10 cellular contexts compared by ENCODE assay signal in the genomic region with DNA sequence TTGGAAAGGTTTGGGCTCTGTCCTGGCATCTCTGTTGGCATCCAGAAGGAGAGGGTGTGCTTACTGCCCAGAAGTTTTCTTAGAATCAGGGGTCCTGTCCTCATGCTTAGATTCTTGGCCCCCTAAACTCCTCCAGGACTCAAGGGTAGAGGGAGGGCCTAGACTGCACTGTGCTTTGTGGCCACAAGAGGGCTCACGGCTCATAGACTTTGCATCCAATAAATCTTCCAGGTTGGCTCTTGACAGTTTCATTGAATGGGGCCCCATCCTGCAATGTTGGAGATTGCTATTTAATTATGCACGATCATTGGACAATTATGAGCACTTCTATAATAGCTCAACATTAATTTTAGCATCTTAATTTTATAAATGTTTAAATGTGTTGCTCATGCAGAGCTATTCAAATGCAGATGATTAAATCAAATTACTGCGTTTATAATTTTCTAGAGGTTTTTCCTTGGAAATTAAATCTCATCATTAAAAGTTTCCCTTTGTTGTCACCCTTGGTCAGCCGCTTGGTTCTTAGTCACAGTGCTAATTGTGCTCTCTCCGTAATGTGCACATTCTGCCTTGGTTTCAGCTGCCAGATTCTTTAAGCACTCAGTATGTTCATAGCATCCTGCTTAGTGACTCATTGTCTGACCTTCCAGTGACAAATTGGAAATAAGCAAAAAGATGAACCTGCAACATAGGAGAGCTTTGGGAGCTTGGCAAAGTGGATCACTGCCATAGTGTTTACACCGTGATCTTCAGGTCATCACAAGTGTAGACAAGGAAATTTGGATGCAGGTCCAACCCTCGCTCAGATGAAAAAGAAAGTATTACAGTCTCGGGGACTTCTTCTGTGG. TPM values are rescaled to one million over a fixed set of nuclear protein-coding genes. Genes with fewer than 3 reads are reported as not detected.
DNase-seq lines count a peak whose midpoint lies in the region; ATAC-seq, FAIRE-seq and TF ChIP-seq lines count a peak whose summit lies in the region.
"Had no signal": no experiment of that assay in that cellular context is flagged by ENCODE, and none has a peak within 500 bp of the region (broad histone marks: within the 10 kb centered on the region; RNA-seq: fewer than 3 reads in every experiment).

No MANE protein-coding gene starts in this region.

- no peak overlapping the region for H3K4me3 ChIP-seq in BJ (ENCODE audit: low read depth, low read length)
- H3K4me3 ChIP-seq in SJSA1, result no peak overlapping the region
- H3K4me3 ChIP-seq in endothelial cell of umbilical vein (replicated peaks in 1 of 3; ENCODE audit: insufficient read depth in 1 of 3, low read depth in 1 of 3, low read length in 3 of 3), result no peak overlapping the region
- H3K4me3 ChIP-seq: skin epidermis had no signal

- H3K27ac Mint-ChIP-seq in natural killer cell, result no peak overlapping the region
- H3K27ac Mint-ChIP-seq: T-cell had no signal

- no peak for TF ChIP-seq POLR2A in endothelial cell of umbilical vein (IDR thresholded peaks at IDR 0.05; ENCODE audit: low read depth, low read length)

- no peak overlapping the region; the same call in 1 of the 2 replicates for H3K27ac ChIP-seq in SJSA1
- peak overlapping the region; percentile 86 for H3K27ac ChIP-seq in endothelial cell of umbilical vein (ENCODE audit: insufficient read depth, low read depth, low read length)

- no peak for DNase-seq in BJ (ENCODE audit: low read depth)
- DNase-seq in SJSA1 (ENCODE audit: low read depth in 1 of 2, low spot score in 2 of 2), result peak; percentile 51 to 66
- DNase-seq in endothelial cell of umbilical vein (ENCODE audit: low read depth, low spot score), result peak; percentile 86
- DNase-seq in natural killer cell, result peak; percentile 29
- no peak for DNase-seq in NCI-H187 treated with DMSO at 0.1 percent for 48 hours (lab: John Stamatoyannopoulos, UW)

- H3K4me2 ChIP-seq in endothelial cell of umbilical vein (ENCODE audit: insufficient read depth, low read length), result peak overlapping the region; percentile 68

- peaks cover 7 to 16% of the 10 kb centered on the region in 2 donors for H3K27me3 Mint-ChIP-seq in natural killer cell (ENCODE audit: low read depth in 2 of 2)

- ATAC-seq in HG03520 (IDR thresholded peaks at IDR 0.05; ENCODE audit: unreplicated experiment) (peak; percentile 65), natural killer cell (peak; percentile 50 to 82 (median 54)), HG02852 (IDR thresholded peaks at IDR 0.05; ENCODE audit: unreplicated experiment) (no peak)
- ATAC-seq: T-cell had no signal

- POLR2A ChIA-PET in BJ (lab: Charles Lee) (no interaction called here), endothelial cell of umbilical vein (lab: Charles Lee) (interaction anchor here (2.1 kb wide), 1 partner anchor 311 kb away, joined by 4 read pairs; no protein-coding TSS in a partner anchor)

- no peaks in the 10 kb centered on the region for H3K27me3 ChIP-seq in BJ (ENCODE audit: control insufficient read depth, insufficient read depth, low read length)
- H3K27me3 ChIP-seq in SJSA1 (replicated peaks), result no peaks in the 10 kb centered on the region
- H3K27me3 ChIP-seq in endothelial cell of umbilical vein (ENCODE audit: control insufficient read depth in 2 of 2, insufficient read depth in 2 of 2, low read length in 2 of 2), result no peaks in the 10 kb centered on the region

- H3K36me3 Mint-ChIP-seq in natural killer cell, result no peaks in the 10 kb centered on the region
- H3K36me3 Mint-ChIP-seq: T-cell had no signal

- no peaks in the 10 kb centered on the region for H3K36me3 ChIP-seq in BJ (ENCODE audit: control insufficient read depth, insufficient read depth, low read length)
- H3K36me3 ChIP-seq in SJSA1, result no peaks in the 10 kb centered on the region
- no peaks in the 10 kb centered on the region for H3K36me3 ChIP-seq in endothelial cell of umbilical vein (ENCODE audit: control insufficient read depth in 2 of 2, extremely low read depth in 1 of 2, insufficient read depth in 2 of 2, low read length in 2 of 2)

- no peaks in the 10 kb centered on the region for H3K9me3 ChIP-seq in SJSA1 (replicated peaks)
- H3K9me3 ChIP-seq in endothelial cell of umbilical vein (replicated peaks; ENCODE audit: control insufficient read depth, insufficient read depth, low read length), result no peaks in the 10 kb centered on the region

- no peaks in the 10 kb centered on the region for H3K4me1 Mint-ChIP-seq in natural killer cell
- H3K4me1 Mint-ChIP-seq: T-cell had no signal

- H3K4me3 Mint-ChIP-seq in natural killer cell, result no peak overlapping the region
- H3K4me3 Mint-ChIP-seq: T-cell had no signal

- H3K9me1 ChIP-seq in endothelial cell of umbilical vein (replicated peaks; ENCODE audit: control insufficient read depth, extremely low read depth, insufficient read depth, low read length), result no peaks in the 10 kb centered on the region

- peaks cover 26% of the 10 kb centered on the region for H3K4me1 ChIP-seq in SJSA1 (replicated peaks)
- H3K4me1 ChIP-seq in endothelial cell of umbilical vein (ENCODE audit: control insufficient read depth, extremely low read depth, insufficient read depth, low read length), result peaks cover 49% of the 10 kb centered on the region

- TF ChIP-seq CTCF in BJ (IDR thresholded peaks at IDR 0.05; ENCODE audit: insufficient read depth, low read depth, low read length) (peak; percentile 87), GM12873 (IDR thresholded peaks at IDR 0.05; ENCODE audit: insufficient read depth, low read depth, low read length, missing control alignments) (peak; percentile 91), endothelial cell of umbilical vein (IDR thresholded peaks at IDR 0.05; ENCODE audit: extremely low read depth in 1 of 2, insufficient read depth in 1 of 2, low read depth in 1 of 2, low read length in 2 of 2) (peak; percentile 91 to 97), natural killer cell (IDR thresholded peaks at IDR 0.05) (peak; percentile 86)

- peak overlapping the region; percentile 70 for H2AFZ ChIP-seq in endothelial cell of umbilical vein (ENCODE audit: low read depth, low read length)

- dilution Hi-C loops in endothelial cell of umbilical vein (cut with MboI; ENCODE audit: extremely low pct_ligation_motif_present, low sequenced_read_pairs), result no loop called here

- CTCF ChIA-PET in BJ (lab: Yijun Ruan, JAX), result interaction anchor here (0.6 to 2.4 kb wide), 18 partner anchors 9 to 312 kb away, joined by 3 to 17 read pairs (median 4); a partner anchor contains a TSS
- CTCF ChIA-PET in endothelial cell of umbilical vein (lab: Charles Lee), result interaction anchor here (0.6 to 3.2 kb wide), 51 partner anchors 9 to 495 kb away, joined by 3 to 45 read pairs (median 4); a partner anchor contains a TSS

- peak; percentile 92 for FAIRE-seq in endothelial cell of umbilical vein (lab: Jason Lieb, UNC)

- peak overlapping the region; percentile 64 for H3K9ac ChIP-seq in endothelial cell of umbilical vein (replicated peaks; ENCODE audit: extremely low read depth, insufficient read depth, low read length)

- H3K9me3 Mint-ChIP-seq in natural killer cell, result no peaks in the 10 kb centered on the region

- H4K20me1 ChIP-seq in endothelial cell of umbilical vein (replicated peaks; ENCODE audit: control insufficient read depth, extremely low read depth, insufficient read depth, low read length), result no peaks in the 10 kb centered on the region

- intact Hi-C loops in endothelial cell of umbilical vein (cut with micrococcal nuclease) (loop anchor here (1.0 to 2.0 kb wide), 7 partner anchors 37 to 519 kb away; a partner anchor contains a TSS), natural killer cell (cut with micrococcal nuclease) (loop anchor here (1.0 kb wide), 1 partner anchor 312 kb away; no protein-coding TSS in a partner anchor)

- TSS peak; percentile 12 for BruUV-seq in endothelial cell of umbilical vein (replicated peaks; lab: Mats Ljungman, UMichigan)

- no peaks in the 10 kb centered on the region for H3K79me2 ChIP-seq in endothelial cell of umbilical vein (ENCODE audit: control insufficient read depth, insufficient read depth, low read length)

TF ChIP-seq in endothelial cell of umbilical vein, 7 proteins besides CTCF, POLR2A, EP300 and RAD21:
- TF ChIP-seq POLR2AphosphoS5 (IDR thresholded peaks at IDR 0.05; ENCODE audit: insufficient read depth, low read depth, low read length) (peak; percentile 69), JUN (IDR thresholded peaks at IDR 0.05; ENCODE audit: borderline replicate concordance, insufficient read depth, insufficient read length, low read depth) (peak; percentile 76), EZH2 (IDR thresholded peaks at IDR 0.05; ENCODE audit: borderline replicate concordance, low read depth, low read length, severe bottlenecking) (no peak), FOS (IDR thresholded peaks at IDR 0.05; ENCODE audit: borderline replicate concordance, insufficient read depth, low read length) (peak; percentile 93), MYC (IDR thresholded peaks at IDR 0.05; ENCODE audit: low read depth, low read length) (no peak), GATA2 (IDR thresholded peaks at IDR 0.05; ENCODE audit: insufficient read depth, insufficient read length, low read depth, low read length) (no peak)
- TF ChIP-seq, protein P1, sequence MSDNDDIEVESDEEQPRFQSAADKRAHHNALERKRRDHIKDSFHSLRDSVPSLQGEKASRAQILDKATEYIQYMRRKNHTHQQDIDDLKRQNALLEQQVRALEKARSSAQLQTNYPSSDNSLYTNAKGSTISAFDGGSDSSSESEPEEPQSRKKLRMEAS (IDR thresholded peaks at IDR 0.05; ENCODE audit: insufficient read depth, insufficient read length), result no peak

RNA-seq across cellular contexts. Expression of a gene that starts 33.5 kb away (rescaled TPM):
- polyA plus RNA-seq in BJ (2011; rRNA removed) (30.1 and 35.4 TPM in 2 replicates), endothelial cell of umbilical vein (33.0 and 36.4 TPM in 2 replicates)
- polyA minus RNA-seq in BJ (2011; rRNA and poly(A)+ RNA removed), result 16.0 and 18.9 TPM in 2 replicates
- total RNA-seq in SJSA1 (2014; rRNA removed; shearing (Covaris generic)), result 12.5 and 13.8 TPM in 2 replicates
- total RNA-seq in endothelial cell of umbilical vein (15.5 and 17.1 TPM in 2 replicates), natural killer cell (not detected)
- polyA plus RNA-seq in endothelial cell of umbilical vein (2011; cell fraction: cytosol; rRNA removed), result 30.4 and 32.4 TPM in 2 replicates
- 34.5 and 41.4 TPM in 2 replicates for polyA plus RNA-seq in endothelial cell of umbilical vein (2011; cell fraction: nucleus; rRNA removed)
- polyA plus RNA-seq in endothelial cell of umbilical vein (2012), result 37.3 and 39.5 TPM in 2 replicates
- polyA minus RNA-seq in endothelial cell of umbilical vein, result 22.8 and 24.2 TPM in 2 replicates
- polyA minus RNA-seq in endothelial cell of umbilical vein (2011; cell fraction: cytosol; rRNA and poly(A)+ RNA removed), result not detected
- 19.6 and 22.1 TPM in 2 replicates for polyA minus RNA-seq in endothelial cell of umbilical vein (2011; cell fraction: nucleus; rRNA and poly(A)+ RNA removed)
- total RNA-seq: T-cell had no signal

Comparison
In these comparisons a context has a peak if more than half of its experiments do, and no peak if none do; other contexts are left out.
1. DNase-seq: peak in SJSA1 (2 of 2), endothelial cell of umbilical vein (single experiment) and natural killer cell (single experiment); none in BJ (single experiment) and NCI-H187 treated with DMSO at 0.1 percent for 48 hours (single experiment).
2. RNA of a gene that starts 33.5 kb away (total RNA-seq): 15.5 to 17.1 TPM in endothelial cell of umbilical vein and 12.5 to 13.8 TPM in SJSA1; not detected in natural killer cell; every median in the first group is over 10 times any median in the second.
3. Peak in every context shown above with its lines, with median percentiles within 50 percentile points of each other: CTCF ChIP-seq.